In the genomic region with DNA sequence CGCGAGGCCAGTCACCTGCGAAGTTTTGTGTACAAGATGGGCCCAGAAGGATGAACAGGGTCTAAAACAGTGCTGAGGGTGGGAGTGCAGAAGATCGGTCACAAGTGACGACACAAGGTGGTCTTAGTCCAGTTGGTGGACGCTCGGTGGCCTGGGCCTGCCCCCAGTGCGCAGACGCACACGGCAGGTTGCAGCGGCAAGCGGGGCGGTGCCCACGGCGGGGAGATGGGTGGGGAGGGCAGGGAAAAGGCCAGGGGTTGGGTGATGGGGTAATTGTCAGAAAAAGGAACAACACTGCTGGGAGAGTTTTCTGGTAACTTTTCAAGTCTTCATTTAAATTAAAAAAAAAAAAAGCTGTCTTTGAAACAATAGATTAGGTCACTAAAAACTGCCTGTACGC, we compare ENCODE assay signal across 14 cellular contexts. TPM values are rescaled to one million over a fixed set of nuclear protein-coding genes. Genes with fewer than 3 reads are reported as not detected.
DNase-seq lines count a peak whose midpoint lies in the region; ATAC-seq, FAIRE-seq and TF ChIP-seq lines count a peak whose summit lies in the region.
"Had no signal": no experiment of that assay in that cellular context is flagged by ENCODE, and none has a peak within 500 bp of the region (broad histone marks: within the 10 kb centered on the region; RNA-seq: fewer than 3 reads in every experiment).

No MANE protein-coding gene starts in this region.

- CTCF ChIA-PET in CD4-positive, alpha-beta T cell (lab: Charles Lee), result interaction anchor here (1.0 kb wide), 1 partner anchor 242 kb away, joined by 3 read pairs; no protein-coding TSS in a partner anchor

- no peak for TF ChIP-seq POLR2A in GM12891 (IDR thresholded peaks at IDR 0.05; ENCODE audit: low read depth, low read length)

- H3K4me1 Mint-ChIP-seq in CD4-positive, alpha-beta T cell (ENCODE audit: low read depth), result peaks cover 32% of the 10 kb centered on the region
- H3K4me1 Mint-ChIP-seq in H9 (peaks cover 23 to 28% of the 10 kb centered on the region in 2 experiments), naive B cell (peaks cover 13 to 22% (median 14%) of the 10 kb centered on the region in 3 donors)
- H3K4me1 Mint-ChIP-seq in activated T-helper 2 cell treated with anti-CD3 and anti-CD28 coated beads, Interferon-gamma antibody, Interleukin-2, Interleukin-4, amounts not matched to agents 10 μg/mL and 5 μg/mL and 100 μg/mL, durations not matched to agents 14 hours and 24 hours and 36 hours (ENCODE audit: low read depth), result peaks cover 32% of the 10 kb centered on the region

- peaks cover 2% of the 10 kb centered on the region; the same call in 1 of the 2 replicates for H3K79me2 ChIP-seq in H9 (ENCODE audit: insufficient read depth, low read length)

- no peaks in the 10 kb centered on the region for H4K20me1 ChIP-seq in H9 (ENCODE audit: control insufficient read depth, insufficient read depth, insufficient read length)

- no peak overlapping the region for H4K8ac ChIP-seq in H9 (replicated peaks; ENCODE audit: insufficient read length, low read depth, low read length)

- no peak for DNase-seq in CD4-positive, alpha-beta T cell
- no peak for DNase-seq in H9
- DNase-seq in activated T-helper 2 cell treated with anti-CD3 and anti-CD28 coated beads, Interferon-gamma antibody, Interleukin-2, Interleukin-4, amounts not matched to agents 10 μg/mL and 5 μg/mL and 100 μg/mL, durations not matched to agents 14 hours and 24 hours and 36 hours (ENCODE audit: low spot score), result no peak
- DNase-seq in naive B cell, result no peak
- no peak for DNase-seq in stimulated activated CD8-positive, alpha-beta memory T cell treated with anti-CD3 and anti-CD28 coated beads, Interleukin-4, amount 100 ng/mL, for 48 hours
- DNase-seq in stimulated activated naive CD4-positive, alpha-beta T cell (lab: John Stamatoyannopoulos, UW), result no peak
- no peak for DNase-seq in GM12891 (ENCODE audit: insufficient read length, low spot score)
- no peak for DNase-seq in HK-2 (ENCODE audit: unreplicated experiment)
- DNase-seq: DMS153, NCI-H2171, PC-9, T1000 had no signal

- H2AK5ac ChIP-seq in H9 (ENCODE audit: insufficient read length, low read length), result no peak overlapping the region

- no peak overlapping the region for H2BK20ac ChIP-seq in H9 (ENCODE audit: low read depth, low read length, poor library complexity, severe bottlenecking)

- H3K9me3 ChIP-seq in CD4-positive, alpha-beta T cell (ENCODE audit: control insufficient read depth, low read length), result no peaks in the 10 kb centered on the region
- H3K9me3 ChIP-seq in H9 (ENCODE audit: control insufficient read depth, low read depth, low read length), result no peaks in the 10 kb centered on the region
- H3K9me3 ChIP-seq: thoracic aorta had no signal

- POLR2A ChIA-PET in CD4-positive, alpha-beta T cell (lab: Charles Lee), result interaction anchor here (1.3 kb wide), 1 partner anchor 388 kb away, joined by 6 read pairs; no protein-coding TSS in a partner anchor

- WGBS in H9 (ENCODE audit: extremely low coverage, insufficient read length, low lambda C conversion rate), result no CpG with 5 or more reads among the region's 16 CpGs

- no peaks in the 10 kb centered on the region; the same call in 1 of the 2 replicates for H3K4me1 ChIP-seq in H9 (ENCODE audit: insufficient read depth, low read length)

- no peak overlapping the region for H3K4me2 ChIP-seq in H9 (ENCODE audit: insufficient read depth, insufficient read length, low read length)

- intact Hi-C loops in CD4-positive, alpha-beta T cell (cut with DNase I, micrococcal nuclease), result loop anchor here in 1 of 2 experiments (10.0 kb wide), 1 partner anchor 489 kb away; no protein-coding TSS in a partner anchor
- intact Hi-C loops in activated T-helper 2 cell treated with anti-CD3 and anti-CD28 coated beads, Interferon-gamma antibody, Interleukin-2, Interleukin-4, amounts not matched to agents 10 μg/mL and 5 μg/mL and 100 μg/mL, durations not matched to agents 14 hours and 24 hours and 36 hours (cut with micrococcal nuclease), result loop anchor here (2.0 to 10.0 kb wide), 4 partner anchors 77 to 479 kb away; a partner anchor contains a TSS

- TF ChIP-seq CTCF in CD4-positive, alpha-beta T cell (IDR thresholded peaks at IDR 0.05), result no peak
- no peak for TF ChIP-seq CTCF in H9 (conservative IDR thresholded peaks at IDR 0.05)

- H2BK120ac ChIP-seq in H9 (ENCODE audit: low read depth, low read length, poor library complexity, severe bottlenecking), result no peak overlapping the region

- FAIRE-seq in GM12891 (lab: Jason Lieb, UNC), result no peak
- FAIRE-seq: bronchial epithelial cell had no signal

- no peak overlapping the region; the same call in 1 of the 2 replicates for H2BK15ac ChIP-seq in H9 (ENCODE audit: low read depth, low read length)

- peaks cover 3% of the 10 kb centered on the region for H3K79me1 ChIP-seq in H9 (ENCODE audit: insufficient read depth, low read depth, low read length, poor library complexity, severe bottlenecking)

- no peak for ATAC-seq in CD4-positive, alpha-beta T cell (ENCODE audit: poor library complexity)
- ATAC-seq in naive B cell (ENCODE audit: low read depth in 2 of 2), result no peak

- H2BK12ac ChIP-seq in H9 (ENCODE audit: insufficient read length, low read depth, low read length), result no peak overlapping the region

- H3K27me3 ChIP-seq in CD4-positive, alpha-beta T cell (ENCODE audit: control insufficient read depth, insufficient read depth, low read length), result no peaks in the 10 kb centered on the region
- no peaks in the 10 kb centered on the region for H3K27me3 ChIP-seq in H9 (ENCODE audit: insufficient read depth, low read length)

- peak overlapping the region; percentile 36 for H3K27ac Mint-ChIP-seq in CD4-positive, alpha-beta T cell
- H3K27ac Mint-ChIP-seq in H9 (peak overlapping the region in 2 of 3 experiments; percentile 57 to 77; a peak in 3 of 7 replicates), naive B cell (peak overlapping the region in 1 of 6 donors; percentile 94)
- peak overlapping the region; percentile 42 for H3K27ac Mint-ChIP-seq in activated T-helper 2 cell treated with anti-CD3 and anti-CD28 coated beads, Interferon-gamma antibody, Interleukin-2, Interleukin-4, amounts not matched to agents 10 μg/mL and 5 μg/mL and 100 μg/mL, durations not matched to agents 14 hours and 24 hours and 36 hours

- H3K23me2 ChIP-seq in H9 (ENCODE audit: insufficient read length, low read depth, low read length, poor library complexity, severe bottlenecking), result peaks cover 3% of the 10 kb centered on the region

- no peak overlapping the region for H3K9ac ChIP-seq in H9 (ENCODE audit: extremely low read depth, insufficient read length, low read length)

- H3T11ph ChIP-seq in H9 (ENCODE audit: low read length), result no peak overlapping the region

- H2BK5ac ChIP-seq in H9 (ENCODE audit: insufficient read length, low read length), result no peak overlapping the region

- no peak overlapping the region for H3K27ac ChIP-seq in CD4-positive, alpha-beta T cell (ENCODE audit: low read depth, low read length)
- no peak overlapping the region for H3K27ac ChIP-seq in H9 (ENCODE audit: insufficient read length, low read depth, low read length)

- no peak overlapping the region for H2AFZ ChIP-seq in H9 (ENCODE audit: low read length)

- peaks cover 5% of the 10 kb centered on the region for H3K36me3 Mint-ChIP-seq in CD4-positive, alpha-beta T cell (ENCODE audit: low read depth)
- H3K36me3 Mint-ChIP-seq in H9 (ENCODE audit: insufficient read depth in 1 of 3, low read depth in 3 of 3), result peaks cover 0 to 9% (median 6%) of the 10 kb centered on the region in 3 experiments; a peak in 5 of 7 replicates
- peaks cover 6% of the 10 kb centered on the region for H3K36me3 Mint-ChIP-seq in activated T-helper 2 cell treated with anti-CD3 and anti-CD28 coated beads, Interferon-gamma antibody, Interleukin-2, Interleukin-4, amounts not matched to agents 10 μg/mL and 5 μg/mL and 100 μg/mL, durations not matched to agents 14 hours and 24 hours and 36 hours (ENCODE audit: low read depth)
- H3K36me3 Mint-ChIP-seq in naive B cell, result no peaks in the 10 kb centered on the region

- H3K27me3 Mint-ChIP-seq in CD4-positive, alpha-beta T cell, result no peaks in the 10 kb centered on the region
- H3K27me3 Mint-ChIP-seq in H9 (ENCODE audit: low read depth), result peaks cover 3% of the 10 kb centered on the region
- H3K27me3 Mint-ChIP-seq in activated T-helper 2 cell treated with anti-CD3 and anti-CD28 coated beads, Interferon-gamma antibody, Interleukin-2, Interleukin-4, amounts not matched to agents 10 μg/mL and 5 μg/mL and 100 μg/mL, durations not matched to agents 14 hours and 24 hours and 36 hours (ENCODE audit: low read depth), result no peaks in the 10 kb centered on the region
- H3K27me3 Mint-ChIP-seq in naive B cell, result no peaks in the 10 kb centered on the region

- H3K14ac ChIP-seq in H9 (ENCODE audit: insufficient read depth, low read length), result no peak overlapping the region

- H3K23ac ChIP-seq in H9 (ENCODE audit: insufficient read length, low read depth, low read length), result no peak overlapping the region

- no peak overlapping the region for H4K5ac ChIP-seq in H9 (ENCODE audit: insufficient read length, low read depth, low read length)

- H4K91ac ChIP-seq in H9 (ENCODE audit: insufficient read length, low read depth, low read length), result no peak overlapping the region

- peak overlapping the region; percentile 73 for H3K4me3 Mint-ChIP-seq in CD4-positive, alpha-beta T cell
- H3K4me3 Mint-ChIP-seq in H9, result peak overlapping the region in 1 of 2 experiments; percentile 36; a peak in 4 of 5 replicates
- peak overlapping the region; percentile 39 for H3K4me3 Mint-ChIP-seq in activated T-helper 2 cell treated with anti-CD3 and anti-CD28 coated beads, Interferon-gamma antibody, Interleukin-2, Interleukin-4, amounts not matched to agents 10 μg/mL and 5 μg/mL and 100 μg/mL, durations not matched to agents 14 hours and 24 hours and 36 hours (ENCODE audit: low read depth)
- peak overlapping the region in 6 of 8 donors; percentile 4 to 92 (median 58) for H3K4me3 Mint-ChIP-seq in naive B cell

- H3K56ac ChIP-seq in H9 (ENCODE audit: insufficient read length, low read depth, low read length), result no peak overlapping the region

- H3K18ac ChIP-seq in H9 (ENCODE audit: insufficient read length, low read depth, low read length), result no peak overlapping the region

- no peak overlapping the region for H3K4ac ChIP-seq in H9 (ENCODE audit: low read depth, low read length)

- H3K9me3 Mint-ChIP-seq in CD4-positive, alpha-beta T cell, result no peaks in the 10 kb centered on the region
- H3K9me3 Mint-ChIP-seq in H9 (no peaks in the 10 kb centered on the region), naive B cell (no peaks in the 10 kb centered on the region)
- no peaks in the 10 kb centered on the region for H3K9me3 Mint-ChIP-seq in activated T-helper 2 cell treated with anti-CD3 and anti-CD28 coated beads, Interferon-gamma antibody, Interleukin-2, Interleukin-4, amounts not matched to agents 10 μg/mL and 5 μg/mL and 100 μg/mL, durations not matched to agents 14 hours and 24 hours and 36 hours

TF ChIP-seq in GM12891, 5 proteins besides CTCF, POLR2A, EP300 and RAD21 (continues in another document):
- no peak for TF ChIP-seq PAX5 (IDR thresholded peaks at IDR 0.05; ENCODE audit: insufficient read depth, low read length, severe bottlenecking)

RNA-seq across cellular contexts. Expression of a gene that starts 1.0 kb away (rescaled TPM):
- 1 to 10 TPM; 4.4 TPM for total RNA-seq in CD4-positive, alpha-beta T cell
- 256 and 267 TPM in 2 replicates for total RNA-seq in H9 (2021)
- 59.0 and 68.0 TPM in 2 replicates for total RNA-seq in activated T-helper 2 cell treated with anti-CD3 and anti-CD28 coated beads, Interferon-gamma antibody, Interleukin-2, Interleukin-4, amounts not matched to agents 10 μg/mL and 5 μg/mL and 100 μg/mL, durations not matched to agents 14 hours and 24 hours and 36 hours
- 10 to 100 TPM; 28.3 to 46.5 (median 40.2) TPM for polyA plus RNA-seq in naive B cell (ENCODE audit: low read depth in 6 of 6)
- polyA plus RNA-seq in GM12891 (2012; ENCODE audit: low read depth, missing spikeins), result 35.0 TPM

Comparison
In these comparisons a context has a peak if more than half of its experiments do, and no peak if none do; other contexts are left out.
1. RNA of a gene that starts 1.0 kb away (total RNA-seq): 256 to 267 TPM in H9 and 59.0 to 68.0 TPM in activated T-helper 2 cell treated with anti-CD3 and anti-CD28 coated beads, Interferon-gamma antibody, Interleukin-2, Interleukin-4, amounts not matched to agents 10 μg/mL and 5 μg/mL and 100 μg/mL, durations not matched to agents 14 hours and 24 hours and 36 hours; 4.4 TPM in CD4-positive, alpha-beta T cell; every median in the first group is over 10 times any median in the second.